Comparison of ENCODE assay signal across 16 cellular contexts in genomic region chr11:116255234-116255953, GRCh38.
"Had no signal": no experiment of that assay in that cellular context is flagged by ENCODE, and none has a peak within 500 bp of the region (broad histone marks: within the 10 kb centered on the region; RNA-seq: fewer than 3 reads in every experiment).

No MANE protein-coding gene starts in this region.

- H3K36me3 ChIP-seq: breast epithelium, gastroesophageal sphincter, left lung had no signal

- ATAC-seq: activated CD8-positive, alpha-beta memory T cell treated with anti-CD3 and anti-CD28 coated beads, Interleukin-2, amount 10 ng/mL, durations not matched to agents 7 days and 5 days; activated T-cell treated with anti-CD3 and anti-CD28 coated beads, Interleukin-2, amount 50 U/mL, for 4 hours; gastroesophageal sphincter; natural killer cell; right cardiac atrium; stimulated activated naive B cell treated with anti-CD40 and anti-IgM and Interleukin-4, amounts not matched to agents 10 μg/mL and 1 μg/mL and 100 μg/mL, for 72 hours had no signal

- H3K27me3 ChIP-seq: left lung had no signal

- H3K4me3 ChIP-seq: breast epithelium, gastroesophageal sphincter, left lung had no signal

- DNase-seq: activated CD4-positive, alpha-beta T cell treated with anti-CD3 and anti-CD28 coated beads for 1 hour; activated CD4-positive, alpha-beta T cell treated with anti-CD3 and anti-CD28 coated beads, Interleukin-2, amount 50 U/mL, for 48 hours; activated CD8-positive, alpha-beta memory T cell treated with anti-CD3 and anti-CD28 coated beads, Interleukin-2, amount 10 ng/mL, durations not matched to agents 7 days and 5 days; activated gamma-delta T cell; activated T-cell treated with anti-CD3 and anti-CD28 coated beads, Interleukin-2, amount 50 U/mL, for 4 hours; anterior cingulate cortex; dermis blood vessel endothelial cell; left lung; natural killer cell; nucleus accumbens; right cardiac atrium; small intestine; stimulated activated naive B cell treated with anti-CD40 and anti-IgM and Interleukin-4, amounts not matched to agents 10 μg/mL and 1 μg/mL and 100 μg/mL, for 72 hours; substantia nigra had no signal

- H3K9me3 ChIP-seq: breast epithelium, gastroesophageal sphincter, left lung had no signal

- H3K4me1 ChIP-seq: breast epithelium, gastroesophageal sphincter, left lung had no signal
